ENCODE assay signal across 15 cellular contexts in genomic region chr14:41922014-41922413, GRCh38.
"Had no signal": no experiment of that assay in that cellular context is flagged by ENCODE, and none has a peak within 500 bp of the region (broad histone marks: within the 10 kb centered on the region; RNA-seq: fewer than 3 reads in every experiment).

No MANE protein-coding gene starts in this region.

- DNase-seq: activated CD4-positive, alpha-beta T cell treated with anti-CD3 and anti-CD28 coated beads for 1 hour; activated CD4-positive, alpha-beta T cell treated with anti-CD3 and anti-CD28 coated beads, Interleukin-2, amount 50 U/mL, for 48 hours; activated gamma-delta T cell treated with Interleukin-2 at 50 U/mL for 16 hours; activated T-cell treated with anti-CD3 and anti-CD28 coated beads for 4 hours; amygdala; effector CD8-positive, alpha-beta T cell; heart right ventricle; mesendoderm; naive thymus-derived CD4-positive, alpha-beta T cell; pancreas; sigmoid colon; stimulated activated CD4-positive, alpha-beta T cell treated with anti-CD3 and anti-CD28 coated beads, Interleukin-4, amount 100 ng/mL, for 4 hours; upper lobe of right lung had no signal

- ATAC-seq: esophagus mucosa; heart right ventricle; naive thymus-derived CD4-positive, alpha-beta T cell; pancreas; stimulated activated memory B cell treated with anti-CD40 and anti-IgM and Interleukin-4, amounts not matched to agents 10 μg/mL and 1 μg/mL and 100 μg/mL, for 72 hours; upper lobe of right lung had no signal
